1 cellular context compared by ENCODE assay signal in the genomic region with DNA sequence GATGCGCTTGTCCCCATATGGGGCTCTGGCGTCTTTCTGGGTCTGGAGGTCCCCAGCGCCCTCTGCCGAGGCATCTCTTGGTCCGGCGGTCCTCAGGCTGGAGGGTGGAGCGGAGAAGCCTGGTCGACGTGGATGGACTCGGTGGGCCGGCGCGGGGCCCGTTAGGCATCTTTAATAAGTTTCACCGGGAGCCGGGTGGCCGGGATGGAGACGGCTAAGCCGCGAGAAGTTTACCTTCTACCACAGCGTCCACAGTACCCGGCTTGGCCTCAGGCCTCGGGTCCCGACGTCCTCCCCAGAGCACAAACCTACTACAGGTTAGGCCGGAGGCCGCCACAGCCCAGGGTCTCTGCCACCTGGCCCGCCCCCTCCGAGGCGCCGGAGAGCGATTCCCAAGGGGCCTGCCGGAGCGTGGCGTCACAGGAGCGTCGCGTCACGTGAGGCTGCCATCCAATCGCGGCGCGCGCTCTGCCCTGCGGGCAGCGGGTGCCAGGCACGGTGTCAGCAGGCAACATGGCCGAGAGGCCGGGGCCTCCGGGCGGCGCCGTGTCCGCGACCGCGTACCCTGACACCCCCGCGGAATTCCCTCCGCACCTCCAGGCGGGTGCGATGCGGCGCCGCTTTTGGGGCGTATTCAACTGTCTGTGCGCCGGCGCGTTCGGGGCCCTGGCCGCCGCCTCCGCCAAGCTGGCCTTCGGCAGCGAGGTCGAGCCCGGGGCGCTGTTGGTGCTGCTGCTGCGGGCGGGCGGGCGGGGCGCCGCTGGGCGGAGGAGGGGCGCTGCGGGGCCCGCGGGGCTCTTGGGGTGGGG.
A peak's percentile ranks its signal among the peaks of the same experiment; 100 is the strongest.
TF ChIP-seq lines count a peak whose summit lies in the region.

A gene (plus strand): TSS at position 501 of the 809 bp plus-strand sequence. CDS start 13 bp downstream, at position 514.

TF ChIP-seq in PFSK-1, 5 proteins besides CTCF, POLR2A, EP300 and RAD21:
- TF ChIP-seq TAF1 (IDR thresholded peaks at IDR 0.05; ENCODE audit: borderline replicate concordance, insufficient read depth, low read length) (no peak), FOXP2 (optimal IDR thresholded peaks at IDR 0.05; ENCODE audit: borderline replicate concordance, extremely low read depth, extremely low read length, insufficient read depth) (peak; percentile 65), POLR2AphosphoS5 (IDR thresholded peaks at IDR 0.05; ENCODE audit: low read depth, low read length) (peak; percentile 64; the same call in 1 of the 2 replicates), SIN3A (IDR thresholded peaks at IDR 0.05; ENCODE audit: borderline replicate concordance, insufficient read depth, low read length) (no peak)
- TF ChIP-seq, protein P1, sequence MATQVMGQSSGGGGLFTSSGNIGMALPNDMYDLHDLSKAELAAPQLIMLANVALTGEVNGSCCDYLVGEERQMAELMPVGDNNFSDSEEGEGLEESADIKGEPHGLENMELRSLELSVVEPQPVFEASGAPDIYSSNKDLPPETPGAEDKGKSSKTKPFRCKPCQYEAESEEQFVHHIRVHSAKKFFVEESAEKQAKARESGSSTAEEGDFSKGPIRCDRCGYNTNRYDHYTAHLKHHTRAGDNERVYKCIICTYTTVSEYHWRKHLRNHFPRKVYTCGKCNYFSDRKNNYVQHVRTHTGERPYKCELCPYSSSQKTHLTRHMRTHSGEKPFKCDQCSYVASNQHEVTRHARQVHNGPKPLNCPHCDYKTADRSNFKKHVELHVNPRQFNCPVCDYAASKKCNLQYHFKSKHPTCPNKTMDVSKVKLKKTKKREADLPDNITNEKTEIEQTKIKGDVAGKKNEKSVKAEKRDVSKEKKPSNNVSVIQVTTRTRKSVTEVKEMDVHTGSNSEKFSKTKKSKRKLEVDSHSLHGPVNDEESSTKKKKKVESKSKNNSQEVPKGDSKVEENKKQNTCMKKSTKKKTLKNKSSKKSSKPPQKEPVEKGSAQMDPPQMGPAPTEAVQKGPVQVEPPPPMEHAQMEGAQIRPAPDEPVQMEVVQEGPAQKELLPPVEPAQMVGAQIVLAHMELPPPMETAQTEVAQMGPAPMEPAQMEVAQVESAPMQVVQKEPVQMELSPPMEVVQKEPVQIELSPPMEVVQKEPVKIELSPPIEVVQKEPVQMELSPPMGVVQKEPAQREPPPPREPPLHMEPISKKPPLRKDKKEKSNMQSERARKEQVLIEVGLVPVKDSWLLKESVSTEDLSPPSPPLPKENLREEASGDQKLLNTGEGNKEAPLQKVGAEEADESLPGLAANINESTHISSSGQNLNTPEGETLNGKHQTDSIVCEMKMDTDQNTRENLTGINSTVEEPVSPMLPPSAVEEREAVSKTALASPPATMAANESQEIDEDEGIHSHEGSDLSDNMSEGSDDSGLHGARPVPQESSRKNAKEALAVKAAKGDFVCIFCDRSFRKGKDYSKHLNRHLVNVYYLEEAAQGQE (IDR thresholded peaks at IDR 0.05; ENCODE audit: insufficient read depth in 1 of 2, low read depth in 2 of 2, low read length in 2 of 2), result no peak
